ENCODE assay signal across 1 cellular context in the genomic region with DNA sequence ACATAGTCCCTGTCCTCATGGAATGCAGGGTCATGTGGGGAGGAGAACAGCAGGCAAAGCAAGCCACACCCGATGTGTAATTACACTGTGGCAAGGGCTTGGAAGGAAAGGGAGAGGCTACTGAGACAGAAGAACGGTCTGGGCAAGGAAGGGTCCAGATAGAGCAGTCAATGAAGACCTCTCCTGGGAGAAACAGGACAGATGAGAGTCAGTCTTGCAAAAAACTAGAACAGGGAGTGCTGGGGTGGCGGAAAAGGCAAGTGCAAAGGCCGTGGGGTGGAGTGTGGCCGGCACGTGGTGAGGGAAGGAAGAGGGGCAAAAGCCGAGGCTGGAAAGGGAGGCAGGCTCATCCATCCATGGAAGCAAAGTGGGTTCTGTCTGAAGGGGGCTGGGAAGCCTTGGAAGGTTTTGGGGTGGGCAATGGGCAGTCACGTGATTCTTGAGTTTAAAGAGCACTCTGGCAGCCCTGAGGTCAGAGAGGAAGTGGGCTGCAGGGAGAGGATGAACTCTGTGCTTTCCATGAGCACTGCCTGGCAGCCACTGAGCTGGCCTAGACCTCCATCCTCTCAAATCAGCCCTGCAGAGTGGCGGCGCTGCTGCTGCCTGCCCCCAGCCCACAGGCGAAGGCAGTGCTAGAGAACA.
TF ChIP-seq lines count a peak whose summit lies in the region.

No MANE protein-coding gene starts in this region.

TF ChIP-seq in HepG2, 621 proteins besides CTCF, POLR2A, EP300 and RAD21 (continued from another document and continues in another):
- TF ChIP-seq RELA (CRISPR knock-in tag; IDR thresholded peaks at IDR 0.05) (peak; percentile 66; the same call in 1 of the 2 replicates), ZNF607 (CRISPR knock-in tag; IDR thresholded peaks at IDR 0.05; ENCODE audit: borderline replicate concordance) (peak; percentile 94), ZNF674 (CRISPR knock-in tag; IDR thresholded peaks at IDR 0.05; ENCODE audit: low read depth) (no peak), TCF7 (IDR thresholded peaks at IDR 0.05; ENCODE audit: low read depth) (no peak), IRF2 (CRISPR knock-in tag; IDR thresholded peaks at IDR 0.05) (peak; percentile 46; the same call in 1 of the 2 replicates), ZNF790 (CRISPR knock-in tag; IDR thresholded peaks at IDR 0.05; ENCODE audit: borderline replicate concordance) (peak; percentile 94; the same call in 1 of the 2 replicates), E2F2 (CRISPR knock-in tag; IDR thresholded peaks at IDR 0.05; ENCODE audit: borderline replicate concordance) (no peak), ZSCAN20 (CRISPR knock-in tag; IDR thresholded peaks at IDR 0.05; ENCODE audit: borderline replicate concordance) (no peak; the same call in 1 of the 2 replicates), ZNF124 (CRISPR knock-in tag; IDR thresholded peaks at IDR 0.05) (no peak), ZEB1 (IDR thresholded peaks at IDR 0.05; ENCODE audit: insufficient replicate concordance, low read depth) (no peak), ZNF746 (CRISPR knock-in tag; IDR thresholded peaks at IDR 0.05) (0 out of 2 replicates have a peak, but pooled peaks have one; percentile 58), ZFP90 (CRISPR knock-in tag; IDR thresholded peaks at IDR 0.05; ENCODE audit: borderline replicate concordance) (peak; percentile 86), TGIF2 (CRISPR knock-in tag; IDR thresholded peaks at IDR 0.05) (peak; percentile 72; the same call in 1 of the 2 replicates), PRMT3 (CRISPR knock-in tag; IDR thresholded peaks at IDR 0.05; ENCODE audit: borderline replicate concordance, low read depth) (no peak), ZNF512B (CRISPR knock-in tag; IDR thresholded peaks at IDR 0.05; ENCODE audit: borderline replicate concordance) (no peak), HDAC2 (CRISPR knock-in tag; IDR thresholded peaks at IDR 0.05) (0 out of 2 replicates have a peak, but pooled peaks have one; percentile 47), SKIL (CRISPR knock-in tag; IDR thresholded peaks at IDR 0.05; ENCODE audit: borderline replicate concordance) (peak; percentile 73), ZNF792 (CRISPR knock-in tag; IDR thresholded peaks at IDR 0.05) (peak; percentile 100), ELF1 (CRISPR knock-in tag; IDR thresholded peaks at IDR 0.05) (peak; percentile 61), POGK (CRISPR knock-in tag; conservative IDR thresholded peaks at IDR 0.05) (peak; percentile 50; the same call in 1 of the 2 replicates), MBNL3 (CRISPR knock-in tag; conservative IDR thresholded peaks at IDR 0.05) (no peak), ZNF552 (CRISPR knock-in tag; IDR thresholded peaks at IDR 0.05; ENCODE audit: borderline replicate concordance) (0 out of 2 replicates have a peak, but pooled peaks have one; percentile 27), MEF2D (CRISPR knock-in tag; IDR thresholded peaks at IDR 0.05) (no peak; the same call in 1 of the 2 replicates), SUZ12 (IDR thresholded peaks at IDR 0.05; ENCODE audit: low read depth, low read length) (no peak), ZNF430 (CRISPR knock-in tag; IDR thresholded peaks at IDR 0.05) (peak; percentile 96), JUN (CRISPR knock-in tag; IDR thresholded peaks at IDR 0.05) (peak; percentile 87), ELF3 (CRISPR knock-in tag; IDR thresholded peaks at IDR 0.05) (peak; percentile 79), HIVEP1 (CRISPR knock-in tag; IDR thresholded peaks at IDR 0.05) (no peak), NCOA2 (CRISPR knock-in tag; IDR thresholded peaks at IDR 0.05) (peak; percentile 45; the same call in 1 of the 2 replicates), SRSF1 (optimal IDR thresholded peaks at IDR 0.05; ENCODE audit: low read depth, low read length) (no peak), ZNF780A (CRISPR knock-in tag; IDR thresholded peaks at IDR 0.05) (peak; percentile 80), ZNF337 (CRISPR knock-in tag; IDR thresholded peaks at IDR 0.05; ENCODE audit: borderline replicate concordance, low read depth) (peak; percentile 51; the same call in 1 of the 2 replicates), MEIS2 (CRISPR knock-in tag; IDR thresholded peaks at IDR 0.05) (no peak), GFI1 (CRISPR knock-in tag; IDR thresholded peaks at IDR 0.05; ENCODE audit: borderline replicate concordance) (peak; percentile 45; the same call in 1 of the 2 replicates)
- TF ChIP-seq, protein P1, sequence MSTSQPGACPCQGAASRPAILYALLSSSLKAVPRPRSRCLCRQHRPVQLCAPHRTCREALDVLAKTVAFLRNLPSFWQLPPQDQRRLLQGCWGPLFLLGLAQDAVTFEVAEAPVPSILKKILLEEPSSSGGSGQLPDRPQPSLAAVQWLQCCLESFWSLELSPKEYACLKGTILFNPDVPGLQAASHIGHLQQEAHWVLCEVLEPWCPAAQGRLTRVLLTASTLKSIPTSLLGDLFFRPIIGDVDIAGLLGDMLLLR (CRISPR knock-in tag; IDR thresholded peaks at IDR 0.05) = 0 out of 2 replicates have a peak, but pooled peaks have one; percentile 37
- TF ChIP-seq, protein P2, sequence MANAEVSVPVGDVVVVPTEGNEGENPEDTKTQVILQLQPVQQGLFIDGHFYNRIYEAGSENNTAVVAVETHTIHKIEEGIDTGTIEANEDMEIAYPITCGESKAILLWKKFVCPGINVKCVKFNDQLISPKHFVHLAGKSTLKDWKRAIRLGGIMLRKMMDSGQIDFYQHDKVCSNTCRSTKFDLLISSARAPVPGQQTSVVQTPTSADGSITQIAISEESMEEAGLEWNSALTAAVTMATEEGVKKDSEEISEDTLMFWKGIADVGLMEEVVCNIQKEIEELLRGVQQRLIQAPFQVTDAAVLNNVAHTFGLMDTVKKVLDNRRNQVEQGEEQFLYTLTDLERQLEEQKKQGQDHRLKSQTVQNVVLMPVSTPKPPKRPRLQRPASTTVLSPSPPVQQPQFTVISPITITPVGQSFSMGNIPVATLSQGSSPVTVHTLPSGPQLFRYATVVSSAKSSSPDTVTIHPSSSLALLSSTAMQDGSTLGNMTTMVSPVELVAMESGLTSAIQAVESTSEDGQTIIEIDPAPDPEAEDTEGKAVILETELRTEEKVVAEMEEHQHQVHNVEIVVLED (CRISPR knock-in tag; IDR thresholded peaks at IDR 0.05; ENCODE audit: borderline replicate concordance) = peak; percentile 65; the same call in 1 of the 2 replicates
- TF ChIP-seq, protein P3, sequence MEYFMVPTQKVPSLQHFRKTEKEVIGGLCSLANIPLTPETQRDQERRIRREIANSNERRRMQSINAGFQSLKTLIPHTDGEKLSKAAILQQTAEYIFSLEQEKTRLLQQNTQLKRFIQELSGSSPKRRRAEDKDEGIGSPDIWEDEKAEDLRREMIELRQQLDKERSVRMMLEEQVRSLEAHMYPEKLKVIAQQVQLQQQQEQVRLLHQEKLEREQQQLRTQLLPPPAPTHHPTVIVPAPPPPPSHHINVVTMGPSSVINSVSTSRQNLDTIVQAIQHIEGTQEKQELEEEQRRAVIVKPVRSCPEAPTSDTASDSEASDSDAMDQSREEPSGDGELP (IDR thresholded peaks at IDR 0.05; ENCODE audit: borderline replicate concordance, low read depth) = no peak
- TF ChIP-seq, protein P4, sequence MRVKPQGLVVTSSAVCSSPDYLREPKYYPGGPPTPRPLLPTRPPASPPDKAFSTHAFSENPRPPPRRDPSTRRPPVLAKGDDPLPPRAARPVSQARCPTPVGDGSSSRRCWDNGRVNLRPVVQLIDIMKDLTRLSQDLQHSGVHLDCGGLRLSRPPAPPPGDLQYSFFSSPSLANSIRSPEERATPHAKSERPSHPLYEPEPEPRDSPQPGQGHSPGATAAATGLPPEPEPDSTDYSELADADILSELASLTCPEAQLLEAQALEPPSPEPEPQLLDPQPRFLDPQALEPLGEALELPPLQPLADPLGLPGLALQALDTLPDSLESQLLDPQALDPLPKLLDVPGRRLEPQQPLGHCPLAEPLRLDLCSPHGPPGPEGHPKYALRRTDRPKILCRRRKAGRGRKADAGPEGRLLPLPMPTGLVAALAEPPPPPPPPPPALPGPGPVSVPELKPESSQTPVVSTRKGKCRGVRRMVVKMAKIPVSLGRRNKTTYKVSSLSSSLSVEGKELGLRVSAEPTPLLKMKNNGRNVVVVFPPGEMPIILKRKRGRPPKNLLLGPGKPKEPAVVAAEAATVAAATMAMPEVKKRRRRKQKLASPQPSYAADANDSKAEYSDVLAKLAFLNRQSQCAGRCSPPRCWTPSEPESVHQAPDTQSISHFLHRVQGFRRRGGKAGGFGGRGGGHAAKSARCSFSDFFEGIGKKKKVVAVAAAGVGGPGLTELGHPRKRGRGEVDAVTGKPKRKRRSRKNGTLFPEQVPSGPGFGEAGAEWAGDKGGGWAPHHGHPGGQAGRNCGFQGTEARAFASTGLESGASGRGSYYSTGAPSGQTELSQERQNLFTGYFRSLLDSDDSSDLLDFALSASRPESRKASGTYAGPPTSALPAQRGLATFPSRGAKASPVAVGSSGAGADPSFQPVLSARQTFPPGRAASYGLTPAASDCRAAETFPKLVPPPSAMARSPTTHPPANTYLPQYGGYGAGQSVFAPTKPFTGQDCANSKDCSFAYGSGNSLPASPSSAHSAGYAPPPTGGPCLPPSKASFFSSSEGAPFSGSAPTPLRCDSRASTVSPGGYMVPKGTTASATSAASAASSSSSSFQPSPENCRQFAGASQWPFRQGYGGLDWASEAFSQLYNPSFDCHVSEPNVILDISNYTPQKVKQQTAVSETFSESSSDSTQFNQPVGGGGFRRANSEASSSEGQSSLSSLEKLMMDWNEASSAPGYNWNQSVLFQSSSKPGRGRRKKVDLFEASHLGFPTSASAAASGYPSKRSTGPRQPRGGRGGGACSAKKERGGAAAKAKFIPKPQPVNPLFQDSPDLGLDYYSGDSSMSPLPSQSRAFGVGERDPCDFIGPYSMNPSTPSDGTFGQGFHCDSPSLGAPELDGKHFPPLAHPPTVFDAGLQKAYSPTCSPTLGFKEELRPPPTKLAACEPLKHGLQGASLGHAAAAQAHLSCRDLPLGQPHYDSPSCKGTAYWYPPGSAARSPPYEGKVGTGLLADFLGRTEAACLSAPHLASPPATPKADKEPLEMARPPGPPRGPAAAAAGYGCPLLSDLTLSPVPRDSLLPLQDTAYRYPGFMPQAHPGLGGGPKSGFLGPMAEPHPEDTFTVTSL (CRISPR knock-in tag; IDR thresholded peaks at IDR 0.05; ENCODE audit: borderline replicate concordance) = peak; percentile 62; the same call in 1 of the 2 replicates
- TF ChIP-seq, protein P5, sequence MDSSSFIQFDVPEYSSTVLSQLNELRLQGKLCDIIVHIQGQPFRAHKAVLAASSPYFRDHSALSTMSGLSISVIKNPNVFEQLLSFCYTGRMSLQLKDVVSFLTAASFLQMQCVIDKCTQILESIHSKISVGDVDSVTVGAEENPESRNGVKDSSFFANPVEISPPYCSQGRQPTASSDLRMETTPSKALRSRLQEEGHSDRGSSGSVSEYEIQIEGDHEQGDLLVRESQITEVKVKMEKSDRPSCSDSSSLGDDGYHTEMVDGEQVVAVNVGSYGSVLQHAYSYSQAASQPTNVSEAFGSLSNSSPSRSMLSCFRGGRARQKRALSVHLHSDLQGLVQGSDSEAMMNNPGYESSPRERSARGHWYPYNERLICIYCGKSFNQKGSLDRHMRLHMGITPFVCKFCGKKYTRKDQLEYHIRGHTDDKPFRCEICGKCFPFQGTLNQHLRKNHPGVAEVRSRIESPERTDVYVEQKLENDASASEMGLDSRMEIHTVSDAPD (CRISPR knock-in tag; IDR thresholded peaks at IDR 0.05) = peak; percentile 27
